Comparison of ENCODE assay signal across 1 cellular context in genomic region chr3:54871867-54872266, GRCh38.
TF ChIP-seq lines count a peak whose summit lies in the region.

No MANE protein-coding gene starts in this region.

TF ChIP-seq in IMR-90, 13 proteins besides CTCF, POLR2A, EP300 and RAD21 (continued from another document):
- TF ChIP-seq RCOR1 (IDR thresholded peaks at IDR 0.05; ENCODE audit: insufficient replicate concordance, low read length) (no peak), MAFK (IDR thresholded peaks at IDR 0.05; ENCODE audit: low read depth, low read length) (no peak), CHD1 (IDR thresholded peaks at IDR 0.05; ENCODE audit: low read depth, low read length) (no peak), ELK1 (IDR thresholded peaks at IDR 0.05; ENCODE audit: borderline replicate concordance, low read depth, low read length) (no peak), MAZ (IDR thresholded peaks at IDR 0.05; ENCODE audit: borderline replicate concordance, low read depth, low read length) (no peak), NFE2L2 (IDR thresholded peaks at IDR 0.05; ENCODE audit: low read depth, low read length) (no peak), FOS (IDR thresholded peaks at IDR 0.05; ENCODE audit: low read depth, low read length) (no peak), CEBPB (IDR thresholded peaks at IDR 0.05; ENCODE audit: low read depth, low read length) (no peak), BHLHE40 (IDR thresholded peaks at IDR 0.05; ENCODE audit: low read depth, low read length) (no peak), MXI1 (IDR thresholded peaks at IDR 0.05; ENCODE audit: borderline replicate concordance, low read depth, low read length) (no peak)
TF ChIP-seq in IMR-90: peak in this region for 0.
